Comparison of ENCODE assay signal across 8 cellular contexts in the genomic region with DNA sequence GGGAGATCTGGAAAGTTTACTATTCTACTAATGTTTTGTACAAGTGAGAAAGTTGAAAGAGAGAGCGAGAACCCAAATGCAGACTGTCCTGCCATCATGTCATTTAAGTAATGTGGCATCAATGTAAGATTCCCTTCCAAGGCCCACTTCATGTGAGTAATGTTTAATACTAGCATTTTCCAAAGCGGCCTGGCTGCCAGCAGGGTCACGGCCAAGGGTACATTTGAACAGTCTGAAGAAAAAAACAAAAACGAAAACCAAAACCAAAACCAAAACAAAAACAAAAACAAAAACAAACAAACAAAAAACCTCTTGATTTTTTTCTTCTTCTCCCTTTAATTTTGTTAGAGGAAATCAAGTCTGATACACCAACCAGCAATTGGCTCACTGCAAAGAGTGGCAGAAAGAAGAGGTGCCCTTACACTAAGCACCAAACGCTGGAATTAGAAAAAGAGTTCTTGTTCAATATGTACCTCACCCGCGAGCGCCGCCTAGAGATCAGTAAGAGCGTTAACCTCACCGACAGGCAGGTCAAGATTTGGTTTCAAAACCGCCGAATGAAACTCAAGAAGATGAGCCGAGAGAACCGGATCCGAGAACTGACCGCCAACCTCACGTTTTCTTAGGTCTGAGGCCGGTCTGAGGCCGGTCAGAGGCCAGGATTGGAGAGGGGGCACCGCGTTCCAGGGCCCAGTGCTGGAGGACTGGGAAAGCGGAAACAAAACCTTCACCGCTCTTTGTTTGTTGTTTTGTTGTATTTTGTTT. TPM values are rescaled to one million over a fixed set of nuclear protein-coding genes. Genes with fewer than 3 reads are reported as not detected.
A peak's percentile ranks its signal among the peaks of the same experiment; 100 is the strongest.
DNase-seq lines count a peak whose midpoint lies in the region; ATAC-seq and TF ChIP-seq lines count a peak whose summit lies in the region.

No MANE protein-coding gene starts in this region.

- POLR2A ChIA-PET in activated CD4-positive, alpha-beta memory T cell treated with anti-CD3 and anti-CD28 coated beads, Interleukin-2, amount 10 ng/mL, durations not matched to agents 7 days and 5 days (lab: Charles Lee), result no interaction called here

- H3K4me1 Mint-ChIP-seq in activated CD4-positive, alpha-beta memory T cell treated with anti-CD3 and anti-CD28 coated beads, Interleukin-2, amount 10 ng/mL, durations not matched to agents 7 days and 5 days, result peaks cover 6% of the 10 kb centered on the region

- DNase-seq in ELR (ENCODE audit: low read depth) (peak; percentile 34), LHCN-M2 (ENCODE audit: low read depth) (peak; percentile 38), myocyte (ENCODE audit: low read depth) (peak; percentile 23), GM19240 (ENCODE audit: insufficient read length, low spot score) (no peak), retina (no peak), GM20000 (ENCODE audit: low spot score) (no peak)
- peak; percentile 33 for DNase-seq in activated CD4-positive, alpha-beta memory T cell treated with anti-CD3 and anti-CD28 coated beads, Interleukin-2, amount 10 ng/mL, durations not matched to agents 7 days and 5 days

- H3K9me3 Mint-ChIP-seq in activated CD4-positive, alpha-beta memory T cell treated with anti-CD3 and anti-CD28 coated beads, Interleukin-2, amount 10 ng/mL, durations not matched to agents 7 days and 5 days, result no peaks in the 10 kb centered on the region

- no peak for TF ChIP-seq CTCF in GM20000 (IDR thresholded peaks at IDR 0.05; ENCODE audit: extremely low read depth, missing control alignments)

- H3K27me3 Mint-ChIP-seq in activated CD4-positive, alpha-beta memory T cell treated with anti-CD3 and anti-CD28 coated beads, Interleukin-2, amount 10 ng/mL, durations not matched to agents 7 days and 5 days, result peaks cover 84% of the 10 kb centered on the region

- peak overlapping the region; percentile 60 for H3K4me3 Mint-ChIP-seq in activated CD4-positive, alpha-beta memory T cell treated with anti-CD3 and anti-CD28 coated beads, Interleukin-2, amount 10 ng/mL, durations not matched to agents 7 days and 5 days

- peak overlapping the region; percentile 19 for H3K27ac Mint-ChIP-seq in activated CD4-positive, alpha-beta memory T cell treated with anti-CD3 and anti-CD28 coated beads, Interleukin-2, amount 10 ng/mL, durations not matched to agents 7 days and 5 days

- CTCF ChIA-PET in activated CD4-positive, alpha-beta memory T cell treated with anti-CD3 and anti-CD28 coated beads, Interleukin-2, amount 10 ng/mL, durations not matched to agents 7 days and 5 days (lab: Charles Lee), result interaction anchor here (1.5 kb wide), 1 partner anchor 7 kb away, joined by 3 read pairs; no protein-coding TSS in a partner anchor

- no peak for ATAC-seq in GM21528 (IDR thresholded peaks at IDR 0.05; ENCODE audit: low FRiP score, unreplicated experiment)

- peaks cover 6% of the 10 kb centered on the region for H3K36me3 Mint-ChIP-seq in activated CD4-positive, alpha-beta memory T cell treated with anti-CD3 and anti-CD28 coated beads, Interleukin-2, amount 10 ng/mL, durations not matched to agents 7 days and 5 days (ENCODE audit: low read depth)

RNA-seq across cellular contexts. Expression of a gene that starts 2.2 kb away (rescaled TPM):
- not detected in 2 replicates for total RNA-seq in LHCN-M2 (2014; rRNA removed)
- not detected for polyA plus RNA-seq in LHCN-M2 (2012)
- total RNA-seq in activated CD4-positive, alpha-beta memory T cell treated with anti-CD3 and anti-CD28 coated beads, Interleukin-2, amount 10 ng/mL, durations not matched to agents 7 days and 5 days, result not detected
- total RNA-seq in myocyte, result not detected in 2 replicates
- not detected for polyA plus RNA-seq in myocyte (2012)

RNA-seq across cellular contexts. Expression of a gene that starts 3.7 kb away (rescaled TPM):
- 0.06 TPM in 1 of 2 replicates, not detected in the other for total RNA-seq in LHCN-M2 (2014; rRNA removed)
- polyA plus RNA-seq in LHCN-M2 (2012), result 0.06 TPM
- total RNA-seq in activated CD4-positive, alpha-beta memory T cell treated with anti-CD3 and anti-CD28 coated beads, Interleukin-2, amount 10 ng/mL, durations not matched to agents 7 days and 5 days, result not detected
- total RNA-seq in myocyte, result 0.16 and 0.29 TPM in 2 replicates
- polyA plus RNA-seq in myocyte (2012), result 0.21 TPM

RNA-seq across cellular contexts. Expression of a gene that starts 10.7 kb away (rescaled TPM):
- 0.58 and 1.4 TPM in 2 replicates for total RNA-seq in LHCN-M2 (2014; rRNA removed)
- 1.6 TPM for polyA plus RNA-seq in LHCN-M2 (2012)
- total RNA-seq in activated CD4-positive, alpha-beta memory T cell treated with anti-CD3 and anti-CD28 coated beads, Interleukin-2, amount 10 ng/mL, durations not matched to agents 7 days and 5 days, result not detected
- 0.88 and 2.2 TPM in 2 replicates for total RNA-seq in myocyte
- polyA plus RNA-seq in myocyte (2012), result 2.3 TPM

RNA-seq across cellular contexts. Expression of a gene that starts 11.7 kb away (rescaled TPM):
- total RNA-seq in LHCN-M2 (2014; rRNA removed) (not detected in 2 replicates), myocyte (not detected in 2 replicates)
- polyA plus RNA-seq in LHCN-M2 (2012), result not detected
- total RNA-seq in activated CD4-positive, alpha-beta memory T cell treated with anti-CD3 and anti-CD28 coated beads, Interleukin-2, amount 10 ng/mL, durations not matched to agents 7 days and 5 days, result not detected
- not detected for polyA plus RNA-seq in myocyte (2012)

RNA-seq across cellular contexts. Expression of a gene that starts 19.2 kb away (rescaled TPM):
- total RNA-seq in LHCN-M2 (2014; rRNA removed), result not detected in 2 replicates
- polyA plus RNA-seq in LHCN-M2 (2012), result not detected
- not detected for total RNA-seq in activated CD4-positive, alpha-beta memory T cell treated with anti-CD3 and anti-CD28 coated beads, Interleukin-2, amount 10 ng/mL, durations not matched to agents 7 days and 5 days
- total RNA-seq in myocyte, result not detected in 2 replicates
- not detected for polyA plus RNA-seq in myocyte (2012)

Comparison
In these comparisons a context has a peak if more than half of its experiments do, and no peak if none do; other contexts are left out.
1. DNase-seq: peak in ELR (single experiment), LHCN-M2 (single experiment), activated CD4-positive, alpha-beta memory T cell treated with anti-CD3 and anti-CD28 coated beads, Interleukin-2, amount 10 ng/mL, durations not matched to agents 7 days and 5 days (single experiment) and myocyte (single experiment); none in GM19240 (single experiment), retina (single experiment) and GM20000 (single experiment).